Comparison of ENCODE assay signal across 22 cellular contexts in genomic region chr20:24151621-24152020, GRCh38.
"Had no signal": no experiment of that assay in that cellular context is flagged by ENCODE, and none has a peak within 500 bp of the region (broad histone marks: within the 10 kb centered on the region; RNA-seq: fewer than 3 reads in every experiment).

No MANE protein-coding gene starts in this region.

- H3K27ac Mint-ChIP-seq: memory B cell; nephron; progenitor cell of endocrine pancreas; stimulated activated naive B cell treated with anti-CD40 and anti-IgM and Interleukin-4, amounts not matched to agents 10 μg/mL and 1 μg/mL and 100 μg/mL, for 72 hours; stimulated activated naive CD8-positive, alpha-beta T cell treated with anti-CD3 and anti-CD28 coated beads, Interleukin-15, Interleukin-2, amounts not matched to agents 100 ng/mL and 50 ng/mL, for 24 hours had no signal

- DNase-seq: heart left ventricle; kidney glomerular epithelial cell; left cardiac atrium; left ventricle myocardium superior; naive thymus-derived CD8-positive, alpha-beta T cell; occipital lobe; right cardiac atrium; stimulated activated CD4-positive, alpha-beta T cell treated with anti-CD3 and anti-CD28 coated beads, Interleukin-12 subunit alpha, Interleukin-12 subunit beta, amount 100 ng/mL, for 4 hours; stimulated activated CD4-positive, alpha-beta T cell treated with anti-CD3 and anti-CD28 coated beads, Interleukin-15, amount 100 ng/mL, for 24 hours; stimulated activated CD4-positive, alpha-beta T cell treated with anti-CD3 and anti-CD28 coated beads, Interleukin-2, amount 100 ng/mL, for 24 hours; stimulated activated CD4-positive, alpha-beta T cell treated with anti-CD3 and anti-CD28 coated beads, Interleukin-4, amount 100 ng/mL, for 1 hour; stimulated activated naive B cell treated with anti-CD40 and anti-IgM and Interleukin-4, amounts not matched to agents 10 μg/mL and 1 μg/mL and 100 μg/mL, for 72 hours; substantia nigra; transverse colon; upper lobe of left lung had no signal

- ATAC-seq: heart left ventricle; left cardiac atrium; left lobe of liver; left ventricle myocardium superior; naive thymus-derived CD8-positive, alpha-beta T cell; right cardiac atrium; sciatic nerve; stimulated activated naive B cell treated with anti-CD40 and anti-IgM and Interleukin-4, amounts not matched to agents 10 μg/mL and 1 μg/mL and 100 μg/mL, for 72 hours had no signal

- H3K4me3 Mint-ChIP-seq: memory B cell; naive thymus-derived CD8-positive, alpha-beta T cell; nephron; neural progenitor cell; stimulated activated naive B cell treated with anti-CD40 and anti-IgM and Interleukin-4, amounts not matched to agents 10 μg/mL and 1 μg/mL and 100 μg/mL, for 72 hours; stimulated activated naive CD8-positive, alpha-beta T cell treated with anti-CD3 and anti-CD28 coated beads, Interleukin-15, Interleukin-2, amounts not matched to agents 100 ng/mL and 50 ng/mL, for 24 hours had no signal

- H3K9me3 Mint-ChIP-seq: nephron; neural progenitor cell; stimulated activated naive CD8-positive, alpha-beta T cell treated with anti-CD3 and anti-CD28 coated beads, Interleukin-15, Interleukin-2, amounts not matched to agents 100 ng/mL and 50 ng/mL, for 24 hours had no signal
